Comparison of ENCODE assay signal across 9 cellular contexts in the genomic region with DNA sequence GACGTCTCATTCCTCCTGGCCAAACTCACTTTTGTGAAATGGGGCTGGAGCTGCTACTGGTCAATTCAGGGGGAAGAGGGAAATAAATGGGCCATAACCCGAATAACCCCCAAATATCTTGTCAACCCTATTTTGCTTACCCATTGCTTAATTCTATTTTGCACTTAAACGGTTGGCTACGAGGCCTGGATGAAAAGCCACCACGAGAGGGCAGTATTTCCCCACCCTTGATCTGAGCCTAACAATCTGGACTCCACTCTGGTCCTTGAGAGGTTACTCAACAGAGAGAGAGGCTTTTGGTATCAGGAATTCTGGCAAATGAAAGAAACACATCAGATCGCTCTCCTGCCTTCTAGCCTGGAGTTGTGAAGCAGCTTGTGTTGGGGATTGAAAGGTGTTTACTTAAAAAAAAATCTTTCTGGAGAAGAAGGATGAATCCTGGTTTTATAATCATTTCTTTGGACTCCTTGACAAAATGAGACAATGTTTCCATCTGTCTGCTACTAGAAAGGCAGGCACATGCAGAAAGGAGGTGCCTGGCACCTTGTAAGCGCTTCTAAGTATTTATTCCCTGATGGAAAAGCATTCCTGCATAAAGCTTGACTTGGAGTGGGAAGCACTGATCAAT. TPM values are rescaled to one million over a fixed set of nuclear protein-coding genes. Genes with fewer than 3 reads are reported as not detected.
DNase-seq lines count a peak whose midpoint lies in the region; ATAC-seq and TF ChIP-seq lines count a peak whose summit lies in the region.
"Had no signal": no experiment of that assay in that cellular context is flagged by ENCODE, and none has a peak within 500 bp of the region (broad histone marks: within the 10 kb centered on the region; RNA-seq: fewer than 3 reads in every experiment).

No MANE protein-coding gene starts in this region.

- ATAC-seq in gastrocnemius medialis, result peak; percentile 88 to 89
- ATAC-seq in HG03457 (IDR thresholded peaks at IDR 0.05; ENCODE audit: unreplicated experiment), result no peak

- H3K27ac ChIP-seq in right atrium auricular region (no peak overlapping the region), gastrocnemius medialis (no peak overlapping the region)
- H3K27ac ChIP-seq: BLaER1 treated with 17β-estradiol and CSF1 and Interleukin-3, amounts not matched to agents 10 nM and 100 nM had no signal

- intact Hi-C loops in gastrocnemius medialis (cut with DNase I; ENCODE audit: low total_unique reads), result loop anchor here (1.0 kb wide), 1 partner anchor 625 kb away; no protein-coding TSS in a partner anchor

- TF ChIP-seq POLR2A in gastrocnemius medialis (IDR thresholded peaks at IDR 0.05), result no peak

- TF ChIP-seq CTCF in right atrium auricular region (IDR thresholded peaks at IDR 0.05), result peak; percentile 83 to 91
- TF ChIP-seq CTCF in gastrocnemius medialis (IDR thresholded peaks at IDR 0.05 in 4 of 5, conservative IDR thresholded peaks at IDR 0.05 in 1 of 5), result peak; percentile 54 to 87 (median 75)

- H3K36me3 ChIP-seq in right atrium auricular region, result no peaks in the 10 kb centered on the region
- no peaks in the 10 kb centered on the region for H3K36me3 ChIP-seq in gastrocnemius medialis
- H3K36me3 ChIP-seq: BLaER1 treated with 17β-estradiol and CSF1 and Interleukin-3, amounts not matched to agents 10 nM and 100 nM had no signal

- H3K27me3 ChIP-seq in right atrium auricular region, result no peaks in the 10 kb centered on the region
- no peaks in the 10 kb centered on the region for H3K27me3 ChIP-seq in gastrocnemius medialis
- H3K27me3 ChIP-seq: BLaER1 treated with 17β-estradiol and CSF1 and Interleukin-3, amounts not matched to agents 10 nM and 100 nM had no signal

- in situ Hi-C loops in gastrocnemius medialis (cut with MboI; ENCODE audit: low sequenced_read_pairs in 4 of 4), result loop anchor here (10.0 to 25.0 kb wide), 3 partner anchors 375 to 622 kb away; no protein-coding TSS in a partner anchor

- DNase-seq in SIG-M5 treated with dmso at 0.1 percent for 504 hours (lab: John Stamatoyannopoulos, UW; ENCODE audit: unreplicated experiment) (peak; percentile 58), SIG-M5 (lab: John Stamatoyannopoulos, UW) (no peak), NCI-H146 (lab: John Stamatoyannopoulos, UW) (peak; percentile 46), T-helper 2 cell (peak in 3 of 5 experiments; percentile 35 to 54 (median 40)), anterior cingulate cortex (lab: John Stamatoyannopoulos, UW) (peak in 55 of 58 donors; percentile 4 to 79 (median 45)), right atrium auricular region (ENCODE audit: low spot score) (peak; percentile 77), gastrocnemius medialis (peak; percentile 33 to 63)

- H3K9me3 ChIP-seq in right atrium auricular region (no peaks in the 10 kb centered on the region), gastrocnemius medialis (no peaks in the 10 kb centered on the region)
- H3K9me3 ChIP-seq: BLaER1 treated with 17β-estradiol and CSF1 and Interleukin-3, amounts not matched to agents 10 nM and 100 nM had no signal

- H3K4me1 ChIP-seq in right atrium auricular region, result no peaks in the 10 kb centered on the region
- peaks cover 0 to under 1% of the 10 kb centered on the region in 2 donors for H3K4me1 ChIP-seq in gastrocnemius medialis
- H3K4me1 ChIP-seq: BLaER1 treated with 17β-estradiol and CSF1 and Interleukin-3, amounts not matched to agents 10 nM and 100 nM had no signal

- H3K4me3 ChIP-seq in right atrium auricular region, result no peak overlapping the region
- no peak overlapping the region for H3K4me3 ChIP-seq in gastrocnemius medialis
- H3K4me3 ChIP-seq: BLaER1 treated with 17β-estradiol and CSF1 and Interleukin-3, amounts not matched to agents 10 nM and 100 nM had no signal

RNA-seq across cellular contexts. Expression of a gene that starts 22.4 kb away (rescaled TPM):
- total RNA-seq in right atrium auricular region (10 to 100 TPM; 43.5 to 77.9 TPM), gastrocnemius medialis (100 to 1,000 TPM in 1 of 4 donors, 10 to 100 TPM in 3; 42.7 to 141 (median 80.4) TPM)
